ENCODE assay signal across 19 cellular contexts in genomic region chr2:150279673-150280072, GRCh38.
DNase-seq lines count a peak whose midpoint lies in the region; ATAC-seq and TF ChIP-seq lines count a peak whose summit lies in the region.
"Had no signal": no experiment of that assay in that cellular context is flagged by ENCODE, and none has a peak within 500 bp of the region (broad histone marks: within the 10 kb centered on the region; RNA-seq: fewer than 3 reads in every experiment).

No MANE protein-coding gene starts in this region.

- TF ChIP-seq CTCF in ascending aorta (IDR thresholded peaks at IDR 0.05) (no peak), fibroblast of pulmonary artery (IDR thresholded peaks at IDR 0.05; ENCODE audit: low read length, missing control alignments) (no peak)

- peaks cover 0 to 4% of the 10 kb centered on the region in 2 donors for H3K9me3 ChIP-seq in ascending aorta

- DNase-seq in ascending aorta (ENCODE audit: low spot score in 2 of 2) (no peak), fibroblast of pulmonary artery (ENCODE audit: low read depth) (peak; percentile 27), sciatic nerve (ENCODE audit: low spot score) (no peak), NCI-H1694 (lab: John Stamatoyannopoulos, UW) (no peak)
- DNase-seq: AML-193; Calu3; CD4-positive, CD25-positive, alpha-beta regulatory T cell; DMS79; MG63; NCI-H1105; NCI-H187; NCI-H2171; NCI-H446 treated with DMSO at 0.1 percent for 48 hours; NCI-H748 treated with DMSO at 0.1 percent for 48 hours; PC-9 had no signal

- no peak overlapping the region for H3K4me3 ChIP-seq in ACC112 (ENCODE audit: low read depth, low read length)
- no peak overlapping the region for H3K4me3 ChIP-seq in ascending aorta
- no peak overlapping the region for H3K4me3 ChIP-seq in fibroblast of pulmonary artery (replicated peaks; ENCODE audit: low read depth, low read length)
- H3K4me3 ChIP-seq: MG63, PC-9 had no signal

- H3K36me3 ChIP-seq in ACC112 (ENCODE audit: insufficient read depth, low read length) (no peaks in the 10 kb centered on the region), ascending aorta (no peaks in the 10 kb centered on the region)
- H3K36me3 ChIP-seq: MG63 had no signal

- no peaks in the 10 kb centered on the region for H3K79me2 ChIP-seq in ACC112 (ENCODE audit: control insufficient read depth, insufficient read depth, low read length, unreplicated experiment)

- H3K27ac ChIP-seq in ACC112 (ENCODE audit: low read depth, low read length): peak overlapping the region; percentile 43
- H3K27ac ChIP-seq in ascending aorta: peak overlapping the region; percentile 38 to 68
- H3K27ac ChIP-seq: KMS-11, PC-9 had no signal

- peak; percentile 34 for ATAC-seq in sciatic nerve
- ATAC-seq in HG03159 (IDR thresholded peaks at IDR 0.05; ENCODE audit: unreplicated experiment): no peak
- ATAC-seq in GM21619 (IDR thresholded peaks at IDR 0.05; ENCODE audit: unreplicated experiment): no peak

- H3K4me1 ChIP-seq in ACC112 (ENCODE audit: control insufficient read depth, insufficient read depth, low read length, unreplicated experiment): peaks cover 11% of the 10 kb centered on the region
- H3K4me1 ChIP-seq in ascending aorta: peaks cover 0 to 6% of the 10 kb centered on the region in 2 donors

- intact Hi-C loops in ascending aorta (cut with DNase I): loop anchor here (2.0 to 10.0 kb wide), 3 partner anchors 207 to 685 kb away; partner anchors contain the start of gene RND3
- intact Hi-C loops in sciatic nerve (cut with DNase I): no loop called here

- no peaks in the 10 kb centered on the region for H3K27me3 ChIP-seq in ACC112 (ENCODE audit: insufficient read depth, low read length)
- H3K27me3 ChIP-seq in ascending aorta: no peaks in the 10 kb centered on the region
- H3K27me3 ChIP-seq: MG63 had no signal

- no peak overlapping the region for H2AFZ ChIP-seq in ACC112 (ENCODE audit: low read length, unreplicated experiment)
- H2AFZ ChIP-seq: PC-9 had no signal
